30 cellular contexts compared by ENCODE assay signal in the genomic region with DNA sequence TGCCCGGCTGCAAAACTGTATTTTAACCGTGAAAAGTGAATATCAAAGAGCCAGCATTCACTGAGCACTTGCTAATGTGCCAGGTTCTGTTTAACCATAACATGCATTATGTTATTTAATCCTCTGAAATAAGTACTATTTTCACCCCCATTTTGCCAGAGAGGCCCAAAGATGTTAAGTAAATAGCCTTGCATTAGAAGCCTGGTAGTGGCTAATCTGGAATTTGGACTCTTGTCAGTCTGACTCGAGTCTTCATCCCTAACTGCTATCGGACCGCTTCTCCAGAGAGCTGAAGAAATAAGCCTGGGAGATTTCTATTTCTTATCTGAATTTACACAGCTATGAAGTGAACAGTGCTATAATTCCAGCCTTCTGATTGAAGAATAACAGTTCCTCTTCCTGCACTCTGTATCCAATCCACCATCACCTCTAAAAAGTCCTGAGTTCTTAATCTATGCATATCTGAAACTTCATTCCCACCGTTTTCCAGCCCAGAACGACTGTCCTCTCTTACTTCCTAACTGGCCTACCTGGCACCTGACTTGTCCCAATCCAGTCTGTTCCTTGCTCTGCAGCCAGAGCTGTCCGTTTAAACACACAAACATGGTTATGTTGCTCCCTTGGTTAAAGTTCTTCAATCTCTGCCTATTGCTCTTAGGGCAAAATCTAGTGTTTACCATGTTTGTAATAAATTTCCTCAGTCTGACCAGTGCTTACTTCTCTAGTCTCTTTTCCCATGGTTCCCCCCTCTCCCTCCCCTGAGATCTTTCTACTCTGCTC. TPM values are rescaled to one million over a fixed set of nuclear protein-coding genes. Genes with fewer than 3 reads are reported as not detected.
DNase-seq lines count a peak whose midpoint lies in the region; ATAC-seq and TF ChIP-seq lines count a peak whose summit lies in the region.
"Had no signal": no experiment of that assay in that cellular context is flagged by ENCODE, and none has a peak within 500 bp of the region (broad histone marks: within the 10 kb centered on the region; RNA-seq: fewer than 3 reads in every experiment).

No MANE protein-coding gene starts in this region.

- TF ChIP-seq CTCF in PC-3 (conservative IDR thresholded peaks at IDR 0.05; ENCODE audit: low read depth, low read length) = no peak
- TF ChIP-seq CTCF in spleen (IDR thresholded peaks at IDR 0.05 in 8 of 11, conservative IDR thresholded peaks at IDR 0.05 in 3 of 11) = no peak

- POLR2A ChIA-PET in PC-3 (lab: Charles Lee; ENCODE audit: unreplicated experiment) = no interaction called here
- POLR2A ChIA-PET in activated CD8-positive, alpha-beta T cell treated with anti-CD3 and anti-CD28 coated beads, Interleukin-2, amount 10 ng/mL, durations not matched to agents 7 days and 5 days (lab: Charles Lee) = no interaction called here

- H4K20me1 ChIP-seq in PC-3 (ENCODE audit: low read length) = 0 out of 2 replicates have a peak, but pooled peaks cover 6% of the 10 kb centered on the region

- no peaks in the 10 kb centered on the region for H3K27me3 Mint-ChIP-seq in activated T-cell treated with anti-CD3 and anti-CD28 coated beads, Interleukin-2, amount 50 U/mL, for 4 hours (ENCODE audit: low read depth)
- no peaks in the 10 kb centered on the region for H3K27me3 Mint-ChIP-seq in activated CD8-positive, alpha-beta T cell treated with anti-CD3 and anti-CD28 coated beads, Interleukin-2, amount 10 ng/mL, durations not matched to agents 7 days and 5 days (ENCODE audit: low read depth)
- H3K27me3 Mint-ChIP-seq: activated B cell treated with CpG ODN at 0.5 μM for 24 hours; IgD-negative memory B cell; stimulated activated naive CD8-positive, alpha-beta T cell treated with anti-CD3 and anti-CD28 coated beads, Interleukin-15, Interleukin-2, amounts not matched to agents 100 ng/mL and 50 ng/mL, for 24 hours; T-cell had no signal

- peak overlapping the region; percentile 42 for H3K4me3 Mint-ChIP-seq in activated T-cell treated with anti-CD3 and anti-CD28 coated beads, Interleukin-2, amount 50 U/mL, for 4 hours
- H3K4me3 Mint-ChIP-seq in activated CD8-positive, alpha-beta T cell treated with anti-CD3 and anti-CD28 coated beads, Interleukin-2, amount 10 ng/mL, durations not matched to agents 7 days and 5 days = no peak overlapping the region

- peaks cover 58% of the 10 kb centered on the region for H3K79me2 ChIP-seq in PC-3 (ENCODE audit: low read length)

- no peak overlapping the region for H2AFZ ChIP-seq in PC-3 (ENCODE audit: low read length)

- peaks cover 3% of the 10 kb centered on the region for H3K36me3 Mint-ChIP-seq in activated T-cell treated with anti-CD3 and anti-CD28 coated beads, Interleukin-2, amount 50 U/mL, for 4 hours (ENCODE audit: insufficient read depth)
- H3K36me3 Mint-ChIP-seq in activated CD8-positive, alpha-beta T cell treated with anti-CD3 and anti-CD28 coated beads, Interleukin-2, amount 10 ng/mL, durations not matched to agents 7 days and 5 days (ENCODE audit: low read depth) = peaks cover 2% of the 10 kb centered on the region
- H3K36me3 Mint-ChIP-seq: activated naive CD4-positive, alpha-beta T cell treated with anti-CD3 and anti-CD28 coated beads, Interleukin-2, amount 10 ng/mL, durations not matched to agents 7 days and 5 days; mesothelial cell of epicardium had no signal

- CTCF ChIA-PET in PC-3 (lab: Charles Lee) = no interaction called here
- CTCF ChIA-PET in activated CD8-positive, alpha-beta T cell treated with anti-CD3 and anti-CD28 coated beads, Interleukin-2, amount 10 ng/mL, durations not matched to agents 7 days and 5 days (lab: Charles Lee) = interaction anchor here (0.8 to 5.3 kb wide), 4 partner anchors 19 to 560 kb away, joined by 3 to 46 read pairs (median 20); no protein-coding TSS in a partner anchor

- H3F3A ChIP-seq in PC-3 (ENCODE audit: low read length, unreplicated experiment) = no peaks in the 10 kb centered on the region

- no peak overlapping the region for H3K27ac Mint-ChIP-seq in activated CD8-positive, alpha-beta T cell treated with anti-CD3 and anti-CD28 coated beads, Interleukin-2, amount 10 ng/mL, durations not matched to agents 7 days and 5 days
- H3K27ac Mint-ChIP-seq: activated B cell treated with CpG ODN at 0.5 μM for 24 hours; activated naive CD4-positive, alpha-beta T cell treated with anti-CD3 and anti-CD28 coated beads, Interleukin-2, amount 10 ng/mL, durations not matched to agents 7 days and 5 days; CD4-positive, CD25-positive, alpha-beta regulatory T cell; T-cell had no signal

- peaks cover 12% of the 10 kb centered on the region; the same call in 1 of the 2 replicates for H3K36me3 ChIP-seq in PC-3 (ENCODE audit: low read depth, low read length)
- peaks cover 0 to 10% (median 0%) of the 10 kb centered on the region in 6 donors for H3K36me3 ChIP-seq in spleen
- H3K36me3 ChIP-seq: cardiac muscle cell, thoracic aorta, vagina had no signal

- H3K4me2 ChIP-seq in PC-3 (ENCODE audit: low read length) = peak overlapping the region; percentile 92

- DNase-seq in activated T-cell treated with anti-CD3 and anti-CD28 coated beads, Interleukin-2, amount 50 U/mL, for 4 hours = no peak
- DNase-seq in activated T-cell treated with anti-CD3 and anti-CD28 coated beads, Interleukin-2, amount 50 U/mL, for 48 hours = no peak
- DNase-seq in PC-3 (no peak), left lobe of liver (ENCODE audit: low spot score) (peak; percentile 67), spleen (no peak), COLO829 (ENCODE audit: low spot score) (no peak)
- no peak for DNase-seq in activated CD8-positive, alpha-beta T cell treated with anti-CD3 and anti-CD28 coated beads, Interleukin-2, amount 10 ng/mL, durations not matched to agents 7 days and 5 days
- DNase-seq: activated B cell treated with CpG ODN at 0.5 μM for 24 hours; activated CD4-positive, alpha-beta T cell treated with anti-CD3 and anti-CD28 coated beads, Interleukin-2, amount 50 U/mL, for 1 hour; activated naive CD4-positive, alpha-beta T cell treated with anti-CD3 and anti-CD28 coated beads, Interleukin-2, amount 10 ng/mL, durations not matched to agents 7 days and 5 days; aorta; CD4-positive, CD25-positive, alpha-beta regulatory T cell; effector memory CD4-positive, alpha-beta T cell; EL; left colon; MG63; NCI-H2029 treated with DMSO at 0.1 percent for 48 hours; NCI-H526; right cardiac atrium; RPMI8226; stimulated activated CD8-positive, alpha-beta memory T cell treated with anti-CD3 and anti-CD28 coated beads, Interleukin-4, amount 100 ng/mL, for 48 hours; T-cell had no signal

- no peak overlapping the region for H3K9ac ChIP-seq in PC-3 (ENCODE audit: low read length)

- peaks cover 19% of the 10 kb centered on the region for H3K4me1 Mint-ChIP-seq in activated T-cell treated with anti-CD3 and anti-CD28 coated beads, Interleukin-2, amount 50 U/mL, for 4 hours (ENCODE audit: low read depth)
- peaks cover 18% of the 10 kb centered on the region for H3K4me1 Mint-ChIP-seq in activated CD8-positive, alpha-beta T cell treated with anti-CD3 and anti-CD28 coated beads, Interleukin-2, amount 10 ng/mL, durations not matched to agents 7 days and 5 days (ENCODE audit: low read depth)

- H3K27ac ChIP-seq in PC-3 (ENCODE audit: low read length) = no peak overlapping the region
- peak overlapping the region in 5 of 8 donors; percentile 10 to 97 (median 92) for H3K27ac ChIP-seq in spleen

- H3K27me3 ChIP-seq in PC-3 (ENCODE audit: low read length) (no peaks in the 10 kb centered on the region), spleen (replicated peaks in 1 of 7) (no peaks in the 10 kb centered on the region)
- H3K27me3 ChIP-seq: cardiac muscle cell, MG63, vagina had no signal

- H3K9me3 ChIP-seq in PC-3 (ENCODE audit: low read length) (no peaks in the 10 kb centered on the region), spleen (no peaks in the 10 kb centered on the region)
- H3K9me3 ChIP-seq: MG63, thoracic aorta, vagina had no signal

- H3K9me3 Mint-ChIP-seq in activated T-cell treated with anti-CD3 and anti-CD28 coated beads, Interleukin-2, amount 50 U/mL, for 4 hours = no peaks in the 10 kb centered on the region
- no peaks in the 10 kb centered on the region for H3K9me3 Mint-ChIP-seq in activated CD8-positive, alpha-beta T cell treated with anti-CD3 and anti-CD28 coated beads, Interleukin-2, amount 10 ng/mL, durations not matched to agents 7 days and 5 days (ENCODE audit: insufficient read depth)
- H3K9me3 Mint-ChIP-seq: activated B cell treated with CpG ODN at 0.5 μM for 24 hours; activated naive CD4-positive, alpha-beta T cell treated with anti-CD3 and anti-CD28 coated beads, Interleukin-2, amount 10 ng/mL, durations not matched to agents 7 days and 5 days; CD4-positive, CD25-positive, alpha-beta regulatory T cell; IgD-negative memory B cell; mesothelial cell of epicardium; stimulated activated naive CD8-positive, alpha-beta T cell treated with anti-CD3 and anti-CD28 coated beads, Interleukin-15, Interleukin-2, amounts not matched to agents 100 ng/mL and 50 ng/mL, for 24 hours; T-cell had no signal

- ATAC-seq in activated T-cell treated with anti-CD3 and anti-CD28 coated beads, Interleukin-2, amount 50 U/mL, for 4 hours = no peak
- ATAC-seq in PC-3 (no peak), left lobe of liver (peak; percentile 41), HG03095 (IDR thresholded peaks at IDR 0.05; ENCODE audit: unreplicated experiment) (no peak)
- ATAC-seq in activated CD8-positive, alpha-beta T cell treated with anti-CD3 and anti-CD28 coated beads, Interleukin-2, amount 10 ng/mL, durations not matched to agents 7 days and 5 days = no peak
- ATAC-seq: GM12878, left colon, right cardiac atrium, T-cell had no signal

- TF ChIP-seq POLR2A in spleen (IDR thresholded peaks at IDR 0.05) = no peak

- BruUV-seq in PC-3 (replicated peaks; lab: Mats Ljungman, UMichigan) = no TSS peak

- H3K4me1 ChIP-seq in PC-3 (ENCODE audit: insufficient read depth, low read length) (peaks cover 18% of the 10 kb centered on the region), spleen (peaks cover 8 to 36% (median 26%) of the 10 kb centered on the region in 6 donors)

- intact Hi-C loops in PC-3 (cut with micrococcal nuclease) = loop anchor here (5.0 kb wide), 2 partner anchors 113 to 412 kb away; a partner anchor contains a TSS
- intact Hi-C loops in spleen (cut with DNase I; ENCODE audit: low total_unique reads) = loop anchor here (10.0 kb wide), 1 partner anchor 55 kb away; a partner anchor contains a TSS

- WGBS in spleen, 5 donors = 82 to 96% (median 90%) methylated on average over 8 of the region's 8 CpGs

- no peak overlapping the region for H3K4me3 ChIP-seq in PC-3 (ENCODE audit: low read length)
- H3K4me3 ChIP-seq in spleen = no peak overlapping the region
- H3K4me3 ChIP-seq: cardiac muscle cell had no signal

- no peaks in the 10 kb centered on the region for H3K9me2 ChIP-seq in PC-3 (replicated peaks; ENCODE audit: low read length)

RNA-seq across cellular contexts. Expression of a gene that starts 2.3 kb away (rescaled TPM):
- 10 to 100 TPM; 17.8 to 18.8 (median 18.2) TPM for total RNA-seq in activated T-cell treated with anti-CD3 and anti-CD28 coated beads, Interleukin-2, amount 50 U/mL, for 4 hours
- 23.4 and 24.3 TPM in 2 replicates for total RNA-seq in PC-3 (2014; rRNA removed)
- total RNA-seq in left lobe of liver = 7.9 TPM
- 1 to 10 TPM; 5.2 to 10.0 (median 7.1) TPM for total RNA-seq in spleen
- 1 to 10 TPM; 1.9 to 2.3 (median 2.0) TPM for polyA plus RNA-seq in spleen
- total RNA-seq in activated CD8-positive, alpha-beta T cell treated with anti-CD3 and anti-CD28 coated beads, Interleukin-2, amount 10 ng/mL, durations not matched to agents 7 days and 5 days = 1 to 10 TPM; 5.4 to 6.6 TPM

RNA-seq across cellular contexts. Expression of a gene that starts 57.3 kb away (rescaled TPM):
- total RNA-seq in activated T-cell treated with anti-CD3 and anti-CD28 coated beads, Interleukin-2, amount 50 U/mL, for 4 hours = 1 to 10 TPM; 2.5 to 3.9 (median 2.6) TPM
- total RNA-seq in PC-3 (2014; rRNA removed) (10.1 and 12.1 TPM in 2 replicates), left lobe of liver (8.9 TPM), spleen (10 to 100 TPM; 39.3 to 88.3 (median 52.1) TPM)
- polyA plus RNA-seq in spleen = 1 to 10 TPM; 1.2 to 4.7 (median 2.6) TPM
- 1 to 10 TPM; 5.9 to 6.4 TPM for total RNA-seq in activated CD8-positive, alpha-beta T cell treated with anti-CD3 and anti-CD28 coated beads, Interleukin-2, amount 10 ng/mL, durations not matched to agents 7 days and 5 days
